ENCODE assay signal across 19 cellular contexts in the genomic region with DNA sequence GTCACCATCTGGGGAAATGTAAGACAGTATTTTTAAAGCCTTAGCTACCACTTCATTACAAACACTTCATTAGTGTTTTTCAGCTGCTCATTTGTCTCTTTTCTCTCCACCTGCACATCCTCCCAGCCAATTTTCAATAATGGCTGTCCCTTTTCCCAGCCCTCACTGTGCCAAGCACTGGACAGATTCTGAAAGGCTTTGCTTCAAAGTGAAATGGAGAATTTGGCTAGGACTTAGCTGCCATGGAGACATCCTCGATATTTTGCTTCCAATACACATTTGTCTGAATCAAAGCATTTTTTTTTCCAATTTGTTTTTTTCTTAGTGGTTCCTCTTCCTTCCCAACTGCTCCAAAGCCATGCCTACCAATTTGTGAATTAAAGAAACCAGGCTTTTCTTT.
DNase-seq lines count a peak whose midpoint lies in the region; ATAC-seq and TF ChIP-seq lines count a peak whose summit lies in the region.
"Had no signal": no experiment of that assay in that cellular context is flagged by ENCODE, and none has a peak within 500 bp of the region (broad histone marks: within the 10 kb centered on the region; RNA-seq: fewer than 3 reads in every experiment).

No MANE protein-coding gene starts in this region.

- no peaks in the 10 kb centered on the region for H3K9me3 Mint-ChIP-seq in GM23338
- H3K9me3 Mint-ChIP-seq in brain, result peaks cover 0 to 3% (median 0%) of the 10 kb centered on the region in 5 experiments
- H3K9me3 Mint-ChIP-seq in activated T-cell treated with anti-CD3 and anti-CD28 coated beads, Interleukin-2, amount 50 U/mL, for 72 hours, result peaks cover 7 to 8% of the 10 kb centered on the region in 2 donors
- H3K9me3 Mint-ChIP-seq in activated naive CD4-positive, alpha-beta T cell treated with anti-CD3 and anti-CD28 coated beads for 36 hours, result peaks cover 5% of the 10 kb centered on the region

- no peak overlapping the region for H3K4me2 ChIP-seq in GM23338
- no peak overlapping the region for H3K4me2 ChIP-seq in hepatocyte

- H3K4me1 Mint-ChIP-seq in GM23338 (no peaks in the 10 kb centered on the region; the same call in 2 of the 3 replicates), brain (peaks cover 16% of the 10 kb centered on the region)
- no peaks in the 10 kb centered on the region for H3K4me1 Mint-ChIP-seq in activated T-cell treated with anti-CD3 and anti-CD28 coated beads, Interleukin-2, amount 50 U/mL, for 72 hours (ENCODE audit: low read depth)
- H3K4me1 Mint-ChIP-seq in activated naive CD4-positive, alpha-beta T cell treated with anti-CD3 and anti-CD28 coated beads for 36 hours (ENCODE audit: low read depth), result no peaks in the 10 kb centered on the region
- H3K4me1 Mint-ChIP-seq: CD4-positive, CD25-positive, alpha-beta regulatory T cell had no signal

- CTCF ChIA-PET in activated naive CD4-positive, alpha-beta T cell treated with anti-CD3 and anti-CD28 coated beads for 36 hours (lab: Charles Lee), result no interaction called here

- intact Hi-C loops in activated naive CD4-positive, alpha-beta T cell treated with anti-CD3 and anti-CD28 coated beads for 36 hours (cut with micrococcal nuclease), result no loop called here

- H3K4me3 ChIP-seq in GM23338 (no peak overlapping the region), hepatocyte (no peak overlapping the region)
- H3K4me3 ChIP-seq: SJSA1 had no signal

- H2AFZ ChIP-seq in GM23338, result 0 out of 2 replicates have a peak overlapping the region, but pooled peaks have one; percentile 11
- H2AFZ ChIP-seq in hepatocyte, result no peak overlapping the region

- H3F3A ChIP-seq in GM23338 (replicated peaks; ENCODE audit: low read depth), result no peaks in the 10 kb centered on the region

- H3K27me3 Mint-ChIP-seq in GM23338 (ENCODE audit: insufficient read depth, low read depth, poor library complexity) (no peaks in the 10 kb centered on the region), brain (no peaks in the 10 kb centered on the region)
- no peaks in the 10 kb centered on the region for H3K27me3 Mint-ChIP-seq in activated T-cell treated with anti-CD3 and anti-CD28 coated beads, Interleukin-2, amount 50 U/mL, for 72 hours (ENCODE audit: low read depth)
- H3K27me3 Mint-ChIP-seq in activated naive CD4-positive, alpha-beta T cell treated with anti-CD3 and anti-CD28 coated beads for 36 hours (ENCODE audit: low read depth), result no peaks in the 10 kb centered on the region
- H3K27me3 Mint-ChIP-seq: CD4-positive, CD25-positive, alpha-beta regulatory T cell had no signal

- H3K36me3 Mint-ChIP-seq in GM23338 (ENCODE audit: low read depth) (no peaks in the 10 kb centered on the region), brain (no peaks in the 10 kb centered on the region)
- H3K36me3 Mint-ChIP-seq in activated T-cell treated with anti-CD3 and anti-CD28 coated beads, Interleukin-2, amount 50 U/mL, for 72 hours (ENCODE audit: insufficient read depth in 2 of 2), result no peaks in the 10 kb centered on the region
- H3K36me3 Mint-ChIP-seq in activated naive CD4-positive, alpha-beta T cell treated with anti-CD3 and anti-CD28 coated beads for 36 hours (ENCODE audit: low read depth), result no peaks in the 10 kb centered on the region
- H3K36me3 Mint-ChIP-seq: CD4-positive, CD25-positive, alpha-beta regulatory T cell had no signal

- H3K4me3 Mint-ChIP-seq in GM23338, result no peak overlapping the region
- peak overlapping the region in 1 of 5 experiments; percentile 28 for H3K4me3 Mint-ChIP-seq in brain
- H3K4me3 Mint-ChIP-seq in activated T-cell treated with anti-CD3 and anti-CD28 coated beads, Interleukin-2, amount 50 U/mL, for 72 hours, result no peak overlapping the region
- no peak overlapping the region for H3K4me3 Mint-ChIP-seq in activated naive CD4-positive, alpha-beta T cell treated with anti-CD3 and anti-CD28 coated beads for 36 hours
- H3K4me3 Mint-ChIP-seq: CD4-positive, CD25-positive, alpha-beta regulatory T cell had no signal

- H3K79me2 ChIP-seq in GM23338 (replicated peaks; ENCODE audit: insufficient read depth), result no peaks in the 10 kb centered on the region
- H3K79me2 ChIP-seq in hepatocyte, result no peaks in the 10 kb centered on the region

- TF ChIP-seq CTCF in GM23338 (conservative IDR thresholded peaks at IDR 0.05; ENCODE audit: low read depth in 2 of 2), result no peak
- no peak for TF ChIP-seq CTCF in brain (conservative IDR thresholded peaks at IDR 0.05)
- no peak for TF ChIP-seq CTCF in hepatocyte (IDR thresholded peaks at IDR 0.05; ENCODE audit: poor library complexity)

- H3K27ac ChIP-seq in GM23338 (ENCODE audit: low read depth) (no peak overlapping the region), hepatocyte (no peak overlapping the region)
- H3K27ac ChIP-seq: SJSA1 had no signal

- H4K20me1 ChIP-seq in GM23338 (replicated peaks; ENCODE audit: insufficient read depth) (no peaks in the 10 kb centered on the region), hepatocyte (ENCODE audit: insufficient read depth, poor library complexity, severe bottlenecking) (no peaks in the 10 kb centered on the region)

- no peak overlapping the region for H3K27ac Mint-ChIP-seq in GM23338
- peak overlapping the region in 3 of 5 experiments; percentile 21 to 83 (median 32) for H3K27ac Mint-ChIP-seq in brain
- no peak overlapping the region for H3K27ac Mint-ChIP-seq in activated T-cell treated with anti-CD3 and anti-CD28 coated beads, Interleukin-2, amount 50 U/mL, for 72 hours
- H3K27ac Mint-ChIP-seq in activated naive CD4-positive, alpha-beta T cell treated with anti-CD3 and anti-CD28 coated beads for 36 hours, result no peak overlapping the region

- ATAC-seq in GM23338, result no peak
- ATAC-seq in activated T-cell treated with anti-CD3 and anti-CD28 coated beads, Interleukin-2, amount 50 U/mL, for 72 hours (replicated peaks in 1 of 2), result no peak
- ATAC-seq in GM18909 (IDR thresholded peaks at IDR 0.05; ENCODE audit: poor library complexity, unreplicated experiment), result no peak

- WGBS in hepatocyte (ENCODE audit: low lambda C conversion rate, missing lambda C conversion rate), result 88% methylated on average over 1 of the region's 1 CpG

- DNase-seq in GM23338 (ENCODE audit: low spot score), result no peak
- peak; percentile 42 for DNase-seq in inferior parietal cortex (ENCODE audit: extremely low spot score)
- peak; percentile 71 for DNase-seq in pons (ENCODE audit: low spot score)
- DNase-seq in activated T-cell treated with anti-CD3 and anti-CD28 coated beads, Interleukin-2, amount 50 U/mL, for 72 hours, result no peak
- no peak for DNase-seq in activated naive CD4-positive, alpha-beta T cell treated with anti-CD3 and anti-CD28 coated beads for 36 hours
- no peak for DNase-seq in hepatocyte (ENCODE audit: low spot score)
- DNase-seq: CD4-positive, CD25-positive, alpha-beta regulatory T cell; NCI-H1048; NCI-H1417; NCI-H1694; NCI-H2029 treated with DMSO at 0.1 percent for 48 hours; NCI-H2171; NCI-H524; NCI-H748 treated with DMSO at 0.1 percent for 48 hours; Right ventricle myocardium superior; RPMI8226 had no signal

- H3K4me1 ChIP-seq in GM23338 (ENCODE audit: insufficient read depth), result no peaks in the 10 kb centered on the region
- H3K4me1 ChIP-seq in hepatocyte (ENCODE audit: insufficient read depth), result no peaks in the 10 kb centered on the region
- H3K4me1 ChIP-seq: SJSA1 had no signal

- no peaks in the 10 kb centered on the region for H3K9me3 ChIP-seq in hepatocyte (ENCODE audit: low read depth)

- H3K9me2 ChIP-seq in GM23338 (ENCODE audit: insufficient read depth) (no peaks in the 10 kb centered on the region), hepatocyte (replicated peaks; ENCODE audit: insufficient read depth) (no peaks in the 10 kb centered on the region)

- H3K36me3 ChIP-seq in GM23338 (ENCODE audit: insufficient read depth), result no peaks in the 10 kb centered on the region
- no peaks in the 10 kb centered on the region for H3K36me3 ChIP-seq in hepatocyte (replicated peaks; ENCODE audit: insufficient read depth, low read depth)
- H3K36me3 ChIP-seq: SJSA1 had no signal

- no peaks in the 10 kb centered on the region for H3K27me3 ChIP-seq in GM23338 (ENCODE audit: insufficient read depth)
- H3K27me3 ChIP-seq in hepatocyte, result no peaks in the 10 kb centered on the region
- H3K27me3 ChIP-seq: SJSA1 had no signal

TF ChIP-seq in GM23338, 12 proteins besides CTCF, POLR2A, EP300 and RAD21 (continues in another document):
- TF ChIP-seq, protein P1, sequence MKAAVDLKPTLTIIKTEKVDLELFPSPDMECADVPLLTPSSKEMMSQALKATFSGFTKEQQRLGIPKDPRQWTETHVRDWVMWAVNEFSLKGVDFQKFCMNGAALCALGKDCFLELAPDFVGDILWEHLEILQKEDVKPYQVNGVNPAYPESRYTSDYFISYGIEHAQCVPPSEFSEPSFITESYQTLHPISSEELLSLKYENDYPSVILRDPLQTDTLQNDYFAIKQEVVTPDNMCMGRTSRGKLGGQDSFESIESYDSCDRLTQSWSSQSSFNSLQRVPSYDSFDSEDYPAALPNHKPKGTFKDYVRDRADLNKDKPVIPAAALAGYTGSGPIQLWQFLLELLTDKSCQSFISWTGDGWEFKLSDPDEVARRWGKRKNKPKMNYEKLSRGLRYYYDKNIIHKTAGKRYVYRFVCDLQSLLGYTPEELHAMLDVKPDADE (IDR thresholded peaks at IDR 0.05), result no peak
- TF ChIP-seq EZH2 (IDR thresholded peaks at IDR 0.05; ENCODE audit: low read depth, unreplicated experiment) (no peak), ZNF114 (CRISPR knock-in tag; IDR thresholded peaks at IDR 0.05) (no peak), ZNF331 (CRISPR knock-in tag; IDR thresholded peaks at IDR 0.05; ENCODE audit: low read depth) (no peak), REST (IDR thresholded peaks at IDR 0.05; ENCODE audit: unreplicated experiment) (no peak)

Comparison
In these comparisons a context has a peak if more than half of its experiments do, and no peak if none do; other contexts are left out.
1. DNase-seq: peak in inferior parietal cortex (single experiment) and pons (single experiment); none in GM23338 (single experiment), activated T-cell treated with anti-CD3 and anti-CD28 coated beads, Interleukin-2, amount 50 U/mL, for 72 hours (0 of 2), activated naive CD4-positive, alpha-beta T cell treated with anti-CD3 and anti-CD28 coated beads for 36 hours (single experiment) and hepatocyte (single experiment).
2. H3K27ac Mint-ChIP-seq: peak in brain (3 of 5); none in GM23338 (single experiment), activated T-cell treated with anti-CD3 and anti-CD28 coated beads, Interleukin-2, amount 50 U/mL, for 72 hours (single experiment) and activated naive CD4-positive, alpha-beta T cell treated with anti-CD3 and anti-CD28 coated beads for 36 hours (single experiment).